ENCODE assay signal across 14 cellular contexts in the genomic region with DNA sequence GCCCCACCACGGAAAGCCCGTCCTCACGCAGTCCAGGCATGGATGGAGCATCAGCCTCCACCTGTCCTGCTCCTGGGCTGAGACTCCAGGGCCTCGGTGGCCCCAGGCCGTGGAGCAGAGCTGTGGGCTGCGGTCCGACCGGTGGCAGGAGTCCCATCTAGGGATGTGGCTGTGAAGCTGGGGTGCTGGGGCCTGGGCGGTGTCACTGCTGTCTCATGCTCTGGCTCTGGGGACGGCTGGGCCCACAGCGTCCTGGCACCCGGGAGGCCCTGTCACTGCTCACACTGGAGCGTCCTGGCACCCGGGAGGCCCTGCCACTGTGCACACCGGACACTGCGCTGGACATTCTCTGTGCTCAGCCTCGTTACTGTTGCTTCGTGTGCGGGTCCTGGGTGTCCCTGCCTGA. TPM values are rescaled to one million over a fixed set of nuclear protein-coding genes. Genes with fewer than 3 reads are reported as not detected.
DNase-seq lines count a peak whose midpoint lies in the region; ATAC-seq and TF ChIP-seq lines count a peak whose summit lies in the region.
"Had no signal": no experiment of that assay in that cellular context is flagged by ENCODE, and none has a peak within 500 bp of the region (broad histone marks: within the 10 kb centered on the region; RNA-seq: fewer than 3 reads in every experiment).

No MANE protein-coding gene starts in this region.

- H3K4me1 ChIP-seq in esophagus (ENCODE audit: control insufficient read depth in 2 of 2, insufficient read depth in 2 of 2, low read length in 1 of 2) (peaks cover 20 to 64% of the 10 kb centered on the region in 2 donors), urinary bladder (ENCODE audit: insufficient read depth) (peaks cover 1% of the 10 kb centered on the region)

- H3K4me1 Mint-ChIP-seq in neural crest cell, result peaks cover 36% of the 10 kb centered on the region

- no peaks in the 10 kb centered on the region for H3K9me3 ChIP-seq in SK-N-MC (ENCODE audit: low read depth, low read length)
- H3K9me3 ChIP-seq in esophagus (ENCODE audit: control insufficient read depth in 2 of 2, insufficient read depth in 1 of 2, low read depth in 1 of 2, low read length in 1 of 2), result no peaks in the 10 kb centered on the region
- H3K9me3 ChIP-seq: neutrophil had no signal

- no peaks in the 10 kb centered on the region for H3K36me3 Mint-ChIP-seq in neural crest cell (ENCODE audit: low read depth)

- H3K27me3 ChIP-seq in esophagus (ENCODE audit: control insufficient read depth in 1 of 2, insufficient read depth in 2 of 2, low read length in 2 of 2), result no peaks in the 10 kb centered on the region

- no peak overlapping the region for H3K9ac ChIP-seq in SK-N-MC (ENCODE audit: insufficient read length)
- H3K9ac ChIP-seq: KMS-11 had no signal

- no peaks in the 10 kb centered on the region for H3K27me3 Mint-ChIP-seq in neural crest cell (ENCODE audit: low read depth)

- H3K27ac ChIP-seq in SK-N-MC (no peak overlapping the region), esophagus (ENCODE audit: low read depth in 2 of 2, low read length in 1 of 2) (peak overlapping the region; percentile 79 to 89), urinary bladder (ENCODE audit: low read depth) (peak overlapping the region; percentile 23)
- H3K27ac ChIP-seq: KMS-11, neutrophil had no signal

- 72 to 80% methylated on average over 19 of the region's 19 CpGs for WGBS in esophagus, 2 donors
- 88% methylated on average over 19 of the region's 19 CpGs for WGBS in urinary bladder

- H3K4me3 ChIP-seq in SK-N-MC (peak overlapping the region; percentile 26), esophagus (ENCODE audit: low read depth in 1 of 2, low read length in 2 of 2) (peak overlapping the region; percentile 7 to 15), urinary bladder (ENCODE audit: low read depth, low read length) (no peak overlapping the region)

- no peak for ATAC-seq in GM21447 (IDR thresholded peaks at IDR 0.05; ENCODE audit: unreplicated experiment)

- DNase-seq in SK-N-MC (ENCODE audit: low read depth, low spot score) (no peak), neural crest cell (ENCODE audit: low read depth, low spot score) (no peak), NCI-H1417 treated with DMSO at 0.1 percent for 48 hours (lab: John Stamatoyannopoulos, UW) (no peak), C1 segment of cervical spinal cord (lab: John Stamatoyannopoulos, UW) (no peak)
- DNase-seq: activated CD4-positive, alpha-beta T cell treated with anti-CD3 and anti-CD28 coated beads, Interleukin-2, amount 50 U/mL, for 48 hours; anterior cingulate cortex; NCI-H1436; NCI-H526; stimulated activated CD8-positive, alpha-beta memory T cell treated with anti-CD3 and anti-CD28 coated beads, Interleukin-4, amount 100 ng/mL, for 48 hours had no signal

- H3K4me3 Mint-ChIP-seq in neural crest cell, result no peak overlapping the region

- H3K9me3 Mint-ChIP-seq in neural crest cell, result no peaks in the 10 kb centered on the region

- no peak for TF ChIP-seq CTCF in neural crest cell (conservative IDR thresholded peaks at IDR 0.05)

- H3K27ac Mint-ChIP-seq in neural crest cell (ENCODE audit: unreplicated experiment), result peak overlapping the region; percentile 81

- no peaks in the 10 kb centered on the region for H3K36me3 ChIP-seq in SK-N-MC (ENCODE audit: insufficient read depth, low read length)
- peaks cover 0 to 15% of the 10 kb centered on the region in 2 donors for H3K36me3 ChIP-seq in esophagus (ENCODE audit: control insufficient read depth in 2 of 2, insufficient read depth in 2 of 2, low read length in 1 of 2)
- H3K36me3 ChIP-seq in urinary bladder (ENCODE audit: insufficient read depth), result no peaks in the 10 kb centered on the region
- H3K36me3 ChIP-seq: neutrophil had no signal

RNA-seq across cellular contexts. Expression of a gene that starts 8.4 kb away (rescaled TPM):
- 100 to 1,000 TPM in 1 of 2 donors, 10 to 100 TPM in 1; 91.2 to 107 TPM for polyA plus RNA-seq in esophagus
- 47.5 and 53.6 TPM in 2 replicates for total RNA-seq in neural crest cell
- total RNA-seq in urinary bladder, result 11.8 TPM
- polyA plus RNA-seq in urinary bladder, result 41.5 TPM

RNA-seq across cellular contexts. Expression of a gene that starts 51.7 kb away (rescaled TPM):
- 10 to 100 TPM; 21.5 to 26.7 TPM for polyA plus RNA-seq in esophagus
- total RNA-seq in neural crest cell, result 32.7 and 33.2 TPM in 2 replicates
- 13.1 TPM for total RNA-seq in urinary bladder
- polyA plus RNA-seq in urinary bladder, result 36.2 TPM
